ENCODE assay signal across 9 cellular contexts in the genomic region with DNA sequence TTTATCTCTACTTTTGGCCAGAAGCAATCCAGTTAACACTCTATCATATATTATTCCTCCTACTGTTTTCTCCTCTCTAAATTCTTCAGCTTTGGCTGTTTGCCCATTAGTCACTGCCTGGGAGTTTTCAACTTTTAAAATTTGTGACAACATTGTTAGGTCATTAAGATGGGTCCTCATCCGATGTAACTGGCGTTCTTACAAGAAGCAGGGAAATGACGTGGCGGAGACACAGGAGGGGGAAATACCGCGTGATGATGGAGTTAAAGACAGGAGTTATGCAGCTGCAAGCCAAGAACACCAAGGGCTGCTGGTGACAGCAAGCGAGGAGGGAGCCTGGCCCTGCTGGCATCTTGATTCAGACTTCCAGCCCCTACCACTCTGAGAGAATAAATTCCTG. TPM values are rescaled to one million over a fixed set of nuclear protein-coding genes. Genes with fewer than 3 reads are reported as not detected.
DNase-seq lines count a peak whose midpoint lies in the region; ATAC-seq, FAIRE-seq and TF ChIP-seq lines count a peak whose summit lies in the region.
"Had no signal": no experiment of that assay in that cellular context is flagged by ENCODE, and none has a peak within 500 bp of the region (broad histone marks: within the 10 kb centered on the region; RNA-seq: fewer than 3 reads in every experiment).

No MANE protein-coding gene starts in this region.

- H3K4me3 ChIP-seq in fibroblast of mammary gland (ENCODE audit: control insufficient read depth, low read depth, low read length), result no peak overlapping the region
- H3K4me3 ChIP-seq: coronary artery had no signal

- TF ChIP-seq POLR2A in GM12892 (IDR thresholded peaks at IDR 0.05; ENCODE audit: low read depth, low read length), result no peak

- peak; percentile 64 for DNase-seq in fibroblast of mammary gland (ENCODE audit: low read depth)
- DNase-seq in GM12892 (ENCODE audit: insufficient read length), result no peak
- DNase-seq in activated effector memory CD4-positive, alpha-beta T cell treated with Interleukin-2 at 50 U/mL for 16 hours, result no peak
- no peak for DNase-seq in pons (ENCODE audit: low spot score)

- TF ChIP-seq CTCF in fibroblast of mammary gland (conservative IDR thresholded peaks at IDR 0.05; ENCODE audit: control insufficient read depth, insufficient read depth, low read depth, low read length), result no peak

- ATAC-seq in GM18868 (IDR thresholded peaks at IDR 0.05; ENCODE audit: unreplicated experiment) (peak; percentile 34), GM21619 (IDR thresholded peaks at IDR 0.05; ENCODE audit: unreplicated experiment) (peak; percentile 25), HG03469 (IDR thresholded peaks at IDR 0.05; ENCODE audit: unreplicated experiment) (peak; percentile 21), GM19023 (IDR thresholded peaks at IDR 0.05; ENCODE audit: unreplicated experiment) (no peak)

- FAIRE-seq in GM12892 (lab: Jason Lieb, UNC), result no peak

RNA-seq across cellular contexts. Expression of a gene that starts 34.8 kb away (rescaled TPM):
- polyA plus RNA-seq in GM12892 (2012; ENCODE audit: missing spikeins), result not detected

RNA-seq across cellular contexts. Expression of a gene that starts 59.9 kb away (rescaled TPM):
- not detected for polyA plus RNA-seq in GM12892 (2012; ENCODE audit: missing spikeins)
